ENCODE assay signal across 8 cellular contexts in the genomic region with DNA sequence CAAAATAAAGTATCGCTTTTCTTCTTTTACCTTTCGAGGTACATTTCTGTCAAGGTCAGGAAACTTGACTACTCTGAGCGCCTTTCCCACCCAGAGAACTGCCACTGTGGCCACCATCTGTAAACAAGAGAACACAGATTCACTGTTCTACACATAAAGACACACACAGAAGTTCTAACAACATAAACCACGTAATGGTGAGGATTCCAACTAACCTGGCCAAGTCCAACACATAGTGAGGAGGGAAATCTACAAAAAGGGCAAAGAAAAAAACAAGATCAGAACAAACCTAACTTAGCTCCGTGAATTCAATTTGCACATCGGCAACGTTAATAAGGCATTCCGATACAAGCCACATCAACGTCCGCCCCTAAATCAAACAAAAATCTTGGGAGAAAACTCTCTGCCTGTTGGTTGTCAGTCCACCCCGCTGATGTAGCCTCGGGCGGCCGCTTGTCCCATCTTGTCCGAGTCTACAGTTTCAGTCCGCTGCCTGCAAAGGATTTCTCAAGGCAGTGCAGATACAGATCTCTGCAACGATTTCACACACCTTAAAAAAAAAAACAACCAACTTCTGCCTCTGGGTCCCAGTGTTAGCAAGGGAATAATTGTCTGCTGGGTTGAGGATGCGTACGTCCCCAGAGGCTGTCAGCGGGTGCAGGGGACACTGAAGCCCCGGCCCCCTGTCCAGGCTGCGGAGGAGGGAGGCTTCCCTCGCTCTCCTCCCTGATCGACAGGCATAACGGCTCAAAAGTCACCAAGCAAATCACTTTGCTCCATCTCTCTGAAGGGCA. TPM values are rescaled to one million over a fixed set of nuclear protein-coding genes. Genes with fewer than 3 reads are reported as not detected.
DNase-seq lines count a peak whose midpoint lies in the region; ATAC-seq and TF ChIP-seq lines count a peak whose summit lies in the region.

No MANE protein-coding gene starts in this region.

- H3K4me1 Mint-ChIP-seq in activated naive CD8-positive, alpha-beta T cell (ENCODE audit: low read depth): peaks cover 25% of the 10 kb centered on the region
- peaks cover 8% of the 10 kb centered on the region for H3K4me1 Mint-ChIP-seq in glutamatergic neuron (ENCODE audit: low read depth, unreplicated experiment)

- peak in 4 of 6 experiments; percentile 5 to 51 (median 24) for DNase-seq in stimulated activated naive CD4-positive, alpha-beta T cell (lab: John Stamatoyannopoulos, UW)
- DNase-seq in stimulated activated naive CD4-positive, alpha-beta T cell treated with Interleukin-2 at 50 U/mL for 16 hours (lab: John Stamatoyannopoulos, UW): no peak
- DNase-seq in NCI-H345 treated with DMSO at 0.1 percent for 48 hours (lab: John Stamatoyannopoulos, UW; ENCODE audit: unreplicated experiment) (peak; percentile 8), glutamatergic neuron (peak; percentile 35), occipital lobe (lab: John Stamatoyannopoulos, UW) (peak; percentile 51), cortex of kidney (lab: John Stamatoyannopoulos, UW) (no peak)

- H3K36me3 Mint-ChIP-seq in activated naive CD8-positive, alpha-beta T cell: peaks cover 9% of the 10 kb centered on the region
- no peaks in the 10 kb centered on the region for H3K36me3 Mint-ChIP-seq in glutamatergic neuron (ENCODE audit: unreplicated experiment)

- no peak for TF ChIP-seq CTCF in glutamatergic neuron (IDR thresholded peaks at IDR 0.05; ENCODE audit: partially characterized antibody, unreplicated experiment)

- H3K4me3 Mint-ChIP-seq in activated naive CD8-positive, alpha-beta T cell: peak overlapping the region; percentile 94
- peak overlapping the region; percentile 91 for H3K4me3 Mint-ChIP-seq in glutamatergic neuron (ENCODE audit: unreplicated experiment)

- H3K27ac Mint-ChIP-seq in activated naive CD8-positive, alpha-beta T cell: peak overlapping the region; percentile 93
- H3K27ac Mint-ChIP-seq in glutamatergic neuron (ENCODE audit: unreplicated experiment): peak overlapping the region; percentile 44

- H3K27me3 Mint-ChIP-seq in activated naive CD8-positive, alpha-beta T cell: no peaks in the 10 kb centered on the region
- peaks cover 4% of the 10 kb centered on the region for H3K27me3 Mint-ChIP-seq in glutamatergic neuron (ENCODE audit: unreplicated experiment)

- peak; percentile 19 for ATAC-seq in HG02763 (IDR thresholded peaks at IDR 0.05; ENCODE audit: unreplicated experiment)

- H3K9me3 Mint-ChIP-seq in activated naive CD8-positive, alpha-beta T cell (ENCODE audit: low read depth): no peaks in the 10 kb centered on the region
- H3K9me3 Mint-ChIP-seq in glutamatergic neuron (ENCODE audit: unreplicated experiment): peaks cover 2% of the 10 kb centered on the region

RNA-seq across cellular contexts. Expression of gene SLC35D1, which starts 1.0 kb away (rescaled TPM):
- total RNA-seq in glutamatergic neuron (ENCODE audit: unreplicated experiment) (2.7 TPM), occipital lobe (13.6 TPM)

Comparison
In these comparisons a context has a peak if more than half of its experiments do, and no peak if none do; other contexts are left out.
1. DNase-seq: peak in stimulated activated naive CD4-positive, alpha-beta T cell (4 of 6), NCI-H345 treated with DMSO at 0.1 percent for 48 hours (single experiment), glutamatergic neuron (single experiment) and occipital lobe (single experiment); none in stimulated activated naive CD4-positive, alpha-beta T cell treated with Interleukin-2 at 50 U/mL for 16 hours (single experiment) and cortex of kidney (single experiment).